ENCODE assay signal across 18 cellular contexts in genomic region chr21:10517904-10518303, GRCh38. TPM values are rescaled to one million over a fixed set of nuclear protein-coding genes. Genes with fewer than 3 reads are reported as not detected.
"Had no signal": no experiment of that assay in that cellular context is flagged by ENCODE, and none has a peak within 500 bp of the region (broad histone marks: within the 10 kb centered on the region; RNA-seq: fewer than 3 reads in every experiment).

No MANE protein-coding gene starts in this region.

RNA-seq across cellular contexts. Expression of gene TPTE, which starts 3.5 kb away (rescaled TPM):
- total RNA-seq: activated naive CD4-positive, alpha-beta T cell treated with anti-CD3 and anti-CD28 coated beads for 36 hours; activated naive CD4-positive, alpha-beta T cell treated with anti-CD3 and anti-CD28 coated beads, Interleukin-2, amount 50 U/mL, for 72 hours; activated naive CD8-positive, alpha-beta T cell treated with anti-CD3 and anti-CD28 coated beads for 36 hours; activated naive CD8-positive, alpha-beta T cell treated with anti-CD3 and anti-CD28 coated beads, Interleukin-2, amount 10 ng/mL, durations not matched to agents 7 days and 5 days; activated T-cell treated with anti-CD3 and anti-CD28 coated beads, Interleukin-2, amount 50 U/mL, for 4 hours; activated T-helper 1 cell treated with anti-CD3 and anti-CD28 coated beads, Interleukin-12 subunit alpha, Interleukin-12 subunit beta, Interleukin-2, Interleukin-4 antibody, amounts not matched to agents 30 ng/mL and 10 ng/mL and 1 ng/mL, durations not matched to agents 14 hours and 24 hours and 36 hours; activated T-helper 17 cell treated with anti-CD3 and anti-CD28 coated beads, Interleukin-2, amount 50 U/mL, for 72 hours; activated T-helper 2 cell treated with anti-CD3 and anti-CD28 coated beads, Interferon-gamma antibody, Interleukin-2, Interleukin-4, amounts not matched to agents 10 μg/mL and 5 μg/mL and 100 μg/mL, durations not matched to agents 14 hours and 24 hours and 36 hours; adrenal gland; aorta; ascending aorta; astrocyte; body of pancreas; breast epithelium; bronchial epithelial cell; cardiac muscle cell; cardiac septum had no signal
- polyA plus RNA-seq: adipose tissue, cardiac muscle cell had no signal
